ENCODE assay signal across 13 cellular contexts in genomic region chr20:13659288-13659687, GRCh38. TPM values are rescaled to one million over a fixed set of nuclear protein-coding genes. Genes with fewer than 3 reads are reported as not detected.
DNase-seq lines count a peak whose midpoint lies in the region; ATAC-seq and TF ChIP-seq lines count a peak whose summit lies in the region.
"Had no signal": no experiment of that assay in that cellular context is flagged by ENCODE, and none has a peak within 500 bp of the region (broad histone marks: within the 10 kb centered on the region; RNA-seq: fewer than 3 reads in every experiment).

No MANE protein-coding gene starts in this region.

- H3K27ac ChIP-seq in tibial nerve, result no peak overlapping the region
- H3K27ac ChIP-seq: esophagus muscularis mucosa, HL-60 had no signal

- TF ChIP-seq CTCF in mucosa of descending colon (IDR thresholded peaks at IDR 0.05) (no peak), tibial nerve (IDR thresholded peaks at IDR 0.05) (no peak)

- H3K9me3 ChIP-seq in mucosa of descending colon (no peaks in the 10 kb centered on the region), tibial nerve (no peaks in the 10 kb centered on the region)
- H3K9me3 ChIP-seq: esophagus muscularis mucosa had no signal

- ATAC-seq in GM18873 (IDR thresholded peaks at IDR 0.05; ENCODE audit: low FRiP score, unreplicated experiment), result peak; percentile 94
- peak; percentile 94 for ATAC-seq in GM21825 (IDR thresholded peaks at IDR 0.05; ENCODE audit: unreplicated experiment)
- peak; percentile 96 for ATAC-seq in HG03342 (IDR thresholded peaks at IDR 0.05; ENCODE audit: unreplicated experiment)
- ATAC-seq in mucosa of descending colon, result peak; percentile 24
- ATAC-seq: activated CD8-positive, alpha-beta memory T cell treated with anti-CD3 and anti-CD28 coated beads, Interleukin-2, amount 10 ng/mL, durations not matched to agents 7 days and 5 days; SK-N-SH treated with all-trans-retinoic acid at 6 μM for 48 hours had no signal

- no peaks in the 10 kb centered on the region for H3K27me3 ChIP-seq in tibial nerve
- H3K27me3 ChIP-seq: esophagus muscularis mucosa had no signal

- H3K4me1 ChIP-seq in mucosa of descending colon (ENCODE audit: low read depth) (no peaks in the 10 kb centered on the region), tibial nerve (peaks cover 0 to 11% (median 0%) of the 10 kb centered on the region in 4 donors)

- TF ChIP-seq EP300 in tibial nerve (IDR thresholded peaks at IDR 0.05), result no peak

- TF ChIP-seq POLR2A in tibial nerve (IDR thresholded peaks at IDR 0.05), result no peak

- DNase-seq in mucosa of descending colon, result no peak
- DNase-seq in COLO668 (lab: John Stamatoyannopoulos, UW; ENCODE audit: unreplicated experiment), result no peak
- no peak for DNase-seq in OCI-M2 (lab: John Stamatoyannopoulos, UW; ENCODE audit: unreplicated experiment)
- no peak for DNase-seq in tibial nerve (ENCODE audit: low spot score in 2 of 2)
- no peak for DNase-seq in LoVo (ENCODE audit: low spot score)
- DNase-seq: activated CD8-positive, alpha-beta memory T cell treated with anti-CD3 and anti-CD28 coated beads, Interleukin-2, amount 10 ng/mL, durations not matched to agents 7 days and 5 days; NCI-H2081 had no signal

- intact Hi-C loops in mucosa of descending colon (cut with DNase I, micrococcal nuclease), result no loop called here

- 84 to 85% methylated on average over 3 of the region's 3 CpGs for WGBS in tibial nerve, 2 donors

- no peak overlapping the region for H3K4me3 ChIP-seq in mucosa of descending colon
- no peak overlapping the region for H3K4me3 ChIP-seq in tibial nerve
- H3K4me3 ChIP-seq: esophagus muscularis mucosa had no signal

- H3K36me3 ChIP-seq in mucosa of descending colon (ENCODE audit: low read depth), result no peaks in the 10 kb centered on the region
- H3K36me3 ChIP-seq in tibial nerve, result no peaks in the 10 kb centered on the region
- H3K36me3 ChIP-seq: esophagus muscularis mucosa had no signal

RNA-seq across cellular contexts. Expression of gene TASP1, which starts 20.6 kb away (rescaled TPM):
- 10 to 100 TPM; 13.3 to 15.0 (median 13.8) TPM for total RNA-seq in mucosa of descending colon
- total RNA-seq in tibial nerve, result 10 to 100 TPM; 14.3 to 17.1 (median 15.6) TPM

Comparison
In these comparisons a context has a peak if more than half of its experiments do, and no peak if none do; other contexts are left out.
1. ATAC-seq: peak in every context shown above with its lines; median percentile 96 in HG03342; 94 in GM18873; 94 in GM21825; 24 in mucosa of descending colon.